1 cellular context compared by ENCODE assay signal in the genomic region with DNA sequence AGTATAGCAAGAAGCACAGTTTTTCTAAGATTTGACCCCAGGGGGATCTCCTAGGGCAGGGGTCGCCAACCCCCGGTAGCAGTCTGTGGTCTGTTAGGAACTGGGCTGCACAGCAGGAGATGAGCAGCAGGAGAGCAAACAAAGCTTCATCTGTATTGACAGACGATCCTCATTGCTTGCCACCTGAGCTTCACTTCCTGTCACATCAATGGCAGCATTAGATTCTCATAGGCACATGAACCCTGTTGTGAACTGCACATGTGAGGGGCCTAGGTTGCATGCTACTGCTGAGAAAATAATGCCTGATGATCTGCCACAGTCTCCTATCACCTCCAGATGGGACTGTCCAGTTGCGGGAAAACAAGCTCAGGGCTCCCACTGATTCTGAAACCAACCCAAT.
TF ChIP-seq lines count a peak whose summit lies in the region.

No MANE protein-coding gene starts in this region.

TF ChIP-seq in HepG2, 621 proteins besides CTCF, POLR2A, EP300 and RAD21 (continued from another document and continues in another):
- TF ChIP-seq CREM (IDR thresholded peaks at IDR 0.05) (no peak), CREM (CRISPR knock-in tag; IDR thresholded peaks at IDR 0.05) (no peak), TCF7 (IDR thresholded peaks at IDR 0.05; ENCODE audit: low read depth) (no peak), HNRNPL (IDR thresholded peaks at IDR 0.05; ENCODE audit: low read depth, low read length) (no peak), KDM6A (CRISPR knock-in tag; IDR thresholded peaks at IDR 0.05; ENCODE audit: low read depth) (no peak), BHLHE40 (IDR thresholded peaks at IDR 0.05; ENCODE audit: low read length) (peak; percentile 26; the same call in 1 of the 2 replicates), ZNF260 (CRISPR knock-in tag; IDR thresholded peaks at IDR 0.05; ENCODE audit: borderline replicate concordance, low read depth) (no peak), ZNF501 (CRISPR knock-in tag; IDR thresholded peaks at IDR 0.05) (peak; percentile 31; the same call in 1 of the 2 replicates), ZNF781 (CRISPR knock-in tag; IDR thresholded peaks at IDR 0.05; ENCODE audit: borderline replicate concordance, not compliant biosample characterization) (no peak), ZNF407 (CRISPR knock-in tag; IDR thresholded peaks at IDR 0.05; ENCODE audit: not compliant biosample characterization) (no peak), CHD4 (IDR thresholded peaks at IDR 0.05; ENCODE audit: borderline replicate concordance, low read length) (no peak), NRL (CRISPR knock-in tag; IDR thresholded peaks at IDR 0.05; ENCODE audit: borderline replicate concordance) (no peak), ZNF563 (CRISPR knock-in tag; IDR thresholded peaks at IDR 0.05) (peak; percentile 63; the same call in 1 of the 2 replicates), ARHGAP35 (CRISPR knock-in tag; IDR thresholded peaks at IDR 0.05; ENCODE audit: borderline replicate concordance) (peak; percentile 70), RARG (CRISPR knock-in tag; IDR thresholded peaks at IDR 0.05; ENCODE audit: low read depth) (no peak), PBX3 (CRISPR knock-in tag; IDR thresholded peaks at IDR 0.05; ENCODE audit: borderline replicate concordance) (no peak), TEAD3 (CRISPR knock-in tag; optimal IDR thresholded peaks at IDR 0.05; ENCODE audit: borderline replicate concordance) (peak; percentile 78), SYNCRIP (IDR thresholded peaks at IDR 0.05; ENCODE audit: insufficient read depth, low read depth, low read length) (no peak), SIX1 (CRISPR knock-in tag; IDR thresholded peaks at IDR 0.05; ENCODE audit: borderline replicate concordance) (0 out of 2 replicates have a peak, but pooled peaks have one; percentile 20), ZNF121 (CRISPR knock-in tag; IDR thresholded peaks at IDR 0.05) (no peak), TFDP1 (CRISPR knock-in tag; IDR thresholded peaks at IDR 0.05; ENCODE audit: borderline replicate concordance) (peak; percentile 64; the same call in 1 of the 2 replicates), TBP (CRISPR knock-in tag; IDR thresholded peaks at IDR 0.05) (no peak), SP1 (IDR thresholded peaks at IDR 0.05) (no peak), SP1 (CRISPR knock-in tag; IDR thresholded peaks at IDR 0.05) (no peak), IRX3 (CRISPR knock-in tag; IDR thresholded peaks at IDR 0.05; ENCODE audit: borderline replicate concordance, low read depth) (no peak), ZNF878 (CRISPR knock-in tag; IDR thresholded peaks at IDR 0.05) (peak; percentile 79; the same call in 1 of the 2 replicates), E2F2 (CRISPR knock-in tag; IDR thresholded peaks at IDR 0.05; ENCODE audit: borderline replicate concordance) (no peak), HOXD1 (CRISPR knock-in tag; IDR thresholded peaks at IDR 0.05) (no peak), POLR2AphosphoS2 (IDR thresholded peaks at IDR 0.05; ENCODE audit: low read depth, low read length) (no peak), ZSCAN22 (CRISPR knock-in tag; IDR thresholded peaks at IDR 0.05) (peak; percentile 50; the same call in 1 of the 2 replicates), TEAD2 (CRISPR knock-in tag; IDR thresholded peaks at IDR 0.05) (no peak), ZNF333 (CRISPR knock-in tag; IDR thresholded peaks at IDR 0.05; ENCODE audit: borderline replicate concordance) (no peak), ZNF768 (CRISPR knock-in tag; IDR thresholded peaks at IDR 0.05) (no peak; the same call in 1 of the 2 replicates), KDM3A (CRISPR knock-in tag; IDR thresholded peaks at IDR 0.05; ENCODE audit: low read depth) (0 out of 2 replicates have a peak, but pooled peaks have one; percentile 55)
- TF ChIP-seq, protein P1, sequence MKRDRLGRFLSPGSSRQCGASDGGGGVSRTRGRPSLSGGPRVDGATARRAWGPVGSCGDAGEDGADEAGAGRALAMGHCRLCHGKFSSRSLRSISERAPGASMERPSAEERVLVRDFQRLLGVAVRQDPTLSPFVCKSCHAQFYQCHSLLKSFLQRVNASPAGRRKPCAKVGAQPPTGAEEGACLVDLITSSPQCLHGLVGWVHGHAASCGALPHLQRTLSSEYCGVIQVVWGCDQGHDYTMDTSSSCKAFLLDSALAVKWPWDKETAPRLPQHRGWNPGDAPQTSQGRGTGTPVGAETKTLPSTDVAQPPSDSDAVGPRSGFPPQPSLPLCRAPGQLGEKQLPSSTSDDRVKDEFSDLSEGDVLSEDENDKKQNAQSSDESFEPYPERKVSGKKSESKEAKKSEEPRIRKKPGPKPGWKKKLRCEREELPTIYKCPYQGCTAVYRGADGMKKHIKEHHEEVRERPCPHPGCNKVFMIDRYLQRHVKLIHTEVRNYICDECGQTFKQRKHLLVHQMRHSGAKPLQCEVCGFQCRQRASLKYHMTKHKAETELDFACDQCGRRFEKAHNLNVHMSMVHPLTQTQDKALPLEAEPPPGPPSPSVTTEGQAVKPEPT (CRISPR knock-in tag; IDR thresholded peaks at IDR 0.05; ENCODE audit: low read depth), result peak; percentile 67; the same call in 1 of the 2 replicates
- TF ChIP-seq, protein P2, sequence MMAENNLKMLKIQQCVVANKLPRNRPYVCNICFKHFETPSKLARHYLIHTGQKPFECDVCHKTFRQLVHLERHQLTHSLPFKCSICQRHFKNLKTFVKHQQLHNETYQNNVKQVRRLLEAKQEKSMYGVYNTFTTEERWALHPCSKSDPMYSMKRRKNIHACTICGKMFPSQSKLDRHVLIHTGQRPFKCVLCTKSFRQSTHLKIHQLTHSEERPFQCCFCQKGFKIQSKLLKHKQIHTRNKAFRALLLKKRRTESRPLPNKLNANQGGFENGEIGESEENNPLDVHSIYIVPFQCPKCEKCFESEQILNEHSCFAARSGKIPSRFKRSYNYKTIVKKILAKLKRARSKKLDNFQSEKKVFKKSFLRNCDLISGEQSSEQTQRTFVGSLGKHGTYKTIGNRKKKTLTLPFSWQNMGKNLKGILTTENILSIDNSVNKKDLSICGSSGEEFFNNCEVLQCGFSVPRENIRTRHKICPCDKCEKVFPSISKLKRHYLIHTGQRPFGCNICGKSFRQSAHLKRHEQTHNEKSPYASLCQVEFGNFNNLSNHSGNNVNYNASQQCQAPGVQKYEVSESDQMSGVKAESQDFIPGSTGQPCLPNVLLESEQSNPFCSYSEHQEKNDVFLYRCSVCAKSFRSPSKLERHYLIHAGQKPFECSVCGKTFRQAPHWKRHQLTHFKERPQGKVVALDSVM (CRISPR knock-in tag; IDR thresholded peaks at IDR 0.05), result no peak
- TF ChIP-seq, protein P3, sequence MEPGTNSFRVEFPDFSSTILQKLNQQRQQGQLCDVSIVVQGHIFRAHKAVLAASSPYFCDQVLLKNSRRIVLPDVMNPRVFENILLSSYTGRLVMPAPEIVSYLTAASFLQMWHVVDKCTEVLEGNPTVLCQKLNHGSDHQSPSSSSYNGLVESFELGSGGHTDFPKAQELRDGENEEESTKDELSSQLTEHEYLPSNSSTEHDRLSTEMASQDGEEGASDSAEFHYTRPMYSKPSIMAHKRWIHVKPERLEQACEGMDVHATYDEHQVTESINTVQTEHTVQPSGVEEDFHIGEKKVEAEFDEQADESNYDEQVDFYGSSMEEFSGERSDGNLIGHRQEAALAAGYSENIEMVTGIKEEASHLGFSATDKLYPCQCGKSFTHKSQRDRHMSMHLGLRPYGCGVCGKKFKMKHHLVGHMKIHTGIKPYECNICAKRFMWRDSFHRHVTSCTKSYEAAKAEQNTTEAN (CRISPR knock-in tag; conservative IDR thresholded peaks at IDR 0.05), result peak; percentile 83; the same call in 1 of the 2 replicates
- TF ChIP-seq, protein P4, sequence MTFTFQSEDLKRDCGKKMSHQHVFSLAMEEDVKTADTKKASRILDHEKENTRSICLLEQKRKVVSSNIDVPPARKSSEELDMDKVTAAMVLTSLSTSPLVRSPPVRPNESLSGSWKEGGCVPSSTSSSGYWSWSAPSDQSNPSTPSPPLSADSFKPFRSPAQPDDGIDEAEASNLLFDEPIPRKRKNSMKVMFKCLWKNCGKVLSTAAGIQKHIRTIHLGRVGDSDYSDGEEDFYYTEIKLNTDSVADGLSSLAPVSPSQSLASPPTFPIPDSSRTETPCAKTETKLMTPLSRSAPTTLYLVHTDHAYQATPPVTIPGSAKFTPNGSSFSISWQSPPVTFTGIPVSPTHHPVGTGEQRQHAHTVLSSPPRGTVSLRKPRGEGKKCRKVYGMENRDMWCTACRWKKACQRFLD (CRISPR knock-in tag; IDR thresholded peaks at IDR 0.05; ENCODE audit: borderline replicate concordance), result no peak
- TF ChIP-seq, protein P5, sequence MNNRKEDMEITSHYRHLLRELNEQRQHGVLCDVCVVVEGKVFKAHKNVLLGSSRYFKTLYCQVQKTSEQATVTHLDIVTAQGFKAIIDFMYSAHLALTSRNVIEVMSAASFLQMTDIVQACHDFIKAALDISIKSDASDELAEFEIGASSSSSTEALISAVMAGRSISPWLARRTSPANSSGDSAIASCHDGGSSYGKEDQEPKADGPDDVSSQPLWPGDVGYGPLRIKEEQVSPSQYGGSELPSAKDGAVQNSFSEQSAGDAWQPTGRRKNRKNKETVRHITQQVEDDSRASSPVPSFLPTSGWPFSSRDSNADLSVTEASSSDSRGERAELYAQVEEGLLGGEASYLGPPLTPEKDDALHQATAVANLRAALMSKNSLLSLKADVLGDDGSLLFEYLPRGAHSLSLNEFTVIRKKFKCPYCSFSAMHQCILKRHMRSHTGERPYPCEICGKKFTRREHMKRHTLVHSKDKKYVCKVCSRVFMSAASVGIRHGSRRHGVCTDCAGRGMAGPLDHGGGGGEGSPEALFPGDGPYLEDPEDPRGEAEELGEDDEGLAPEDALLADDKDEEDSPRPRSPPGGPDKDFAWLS (CRISPR knock-in tag; IDR thresholded peaks at IDR 0.05; ENCODE audit: borderline replicate concordance), result no peak
